ENCODE assay signal across 9 cellular contexts in genomic region chr5:71778678-71779276, GRCh38. TPM values are rescaled to one million over a fixed set of nuclear protein-coding genes. Genes with fewer than 3 reads are reported as not detected.
DNase-seq lines count a peak whose midpoint lies in the region; ATAC-seq, FAIRE-seq and TF ChIP-seq lines count a peak whose summit lies in the region.
"Had no signal": no experiment of that assay in that cellular context is flagged by ENCODE, and none has a peak within 500 bp of the region (broad histone marks: within the 10 kb centered on the region; RNA-seq: fewer than 3 reads in every experiment).

No MANE protein-coding gene starts in this region.

- H3K4me1 ChIP-seq in Peyer's patch: peaks cover 0 to 7% (median 0%) of the 10 kb centered on the region in 4 donors

- no peaks in the 10 kb centered on the region for H3K27me3 ChIP-seq in brain microvascular endothelial cell (replicated peaks)
- H3K27me3 ChIP-seq in Peyer's patch: no peaks in the 10 kb centered on the region

- TF ChIP-seq CTCF in brain microvascular endothelial cell (IDR thresholded peaks at IDR 0.05; ENCODE audit: low read depth, low read length, missing control alignments) (peak; percentile 70), Peyer's patch (IDR thresholded peaks at IDR 0.05) (peak in 3 of 6 experiments; percentile 27 to 81 (median 60))

- FAIRE-seq in GM12891 (lab: Jason Lieb, UNC): peak; percentile 89

- H3K4me3 ChIP-seq in brain microvascular endothelial cell (ENCODE audit: low read depth, low read length) (no peak overlapping the region), Peyer's patch (no peak overlapping the region)

- no peaks in the 10 kb centered on the region for H3K36me3 ChIP-seq in brain microvascular endothelial cell (replicated peaks)
- no peaks in the 10 kb centered on the region for H3K36me3 ChIP-seq in Peyer's patch

- H3K27ac ChIP-seq in brain microvascular endothelial cell (no peak overlapping the region), Peyer's patch (no peak overlapping the region)

- no peak for ATAC-seq in HG02763 (IDR thresholded peaks at IDR 0.05; ENCODE audit: unreplicated experiment)

- in situ Hi-C loops in brain microvascular endothelial cell (cut with HindIII; ENCODE audit: low pct_ligation_motif_present, low sequenced_read_pairs): no loop called here

- no peak for TF ChIP-seq POLR2A in GM12891 (IDR thresholded peaks at IDR 0.05; ENCODE audit: low read depth, low read length)
- TF ChIP-seq POLR2A in Peyer's patch (IDR thresholded peaks at IDR 0.05): no peak

- DNase-seq in GM12891 (ENCODE audit: insufficient read length, low spot score): no peak
- peak; percentile 52 for DNase-seq in NCI-H146 (lab: John Stamatoyannopoulos, UW)
- DNase-seq in brain microvascular endothelial cell: peak; percentile 11
- DNase-seq in middle frontal gyrus (ENCODE audit: extremely low spot score, low spot score): peak; percentile 59
- no peak for DNase-seq in foreskin melanocyte
- no peak for DNase-seq in Peyer's patch
- DNase-seq: activated B cell treated with CpG ODN at 0.5 μM for 24 hours, naive B cell had no signal

- no peaks in the 10 kb centered on the region for H3K9me3 ChIP-seq in Peyer's patch

TF ChIP-seq in GM12891, 5 proteins besides CTCF, POLR2A, EP300 and RAD21:
- TF ChIP-seq POU2F2 (IDR thresholded peaks at IDR 0.05; ENCODE audit: low read depth, low read length) (no peak), POLR2AphosphoS5 (IDR thresholded peaks at IDR 0.05; ENCODE audit: low read depth, low read length) (no peak), TAF1 (IDR thresholded peaks at IDR 0.05; ENCODE audit: low read depth, low read length) (no peak), SPI1 (IDR thresholded peaks at IDR 0.05; ENCODE audit: low read depth, low read length) (no peak)

RNA-seq across cellular contexts. Expression of gene CARTPT, which starts 59.7 kb away (rescaled TPM):
- not detected for polyA plus RNA-seq in GM12891 (2012; ENCODE audit: low read depth, missing spikeins)
- total RNA-seq in Peyer's patch: not detected
- total RNA-seq: activated B cell treated with CpG ODN at 0.5 μM for 24 hours had no signal

Comparison
In these comparisons a context has a peak if more than half of its experiments do, and no peak if none do; other contexts are left out.
1. DNase-seq: peak in NCI-H146 (single experiment), brain microvascular endothelial cell (single experiment) and middle frontal gyrus (single experiment); none in GM12891 (single experiment), foreskin melanocyte (single experiment) and Peyer's patch (0 of 3).